15 cellular contexts compared by ENCODE assay signal in the genomic region with DNA sequence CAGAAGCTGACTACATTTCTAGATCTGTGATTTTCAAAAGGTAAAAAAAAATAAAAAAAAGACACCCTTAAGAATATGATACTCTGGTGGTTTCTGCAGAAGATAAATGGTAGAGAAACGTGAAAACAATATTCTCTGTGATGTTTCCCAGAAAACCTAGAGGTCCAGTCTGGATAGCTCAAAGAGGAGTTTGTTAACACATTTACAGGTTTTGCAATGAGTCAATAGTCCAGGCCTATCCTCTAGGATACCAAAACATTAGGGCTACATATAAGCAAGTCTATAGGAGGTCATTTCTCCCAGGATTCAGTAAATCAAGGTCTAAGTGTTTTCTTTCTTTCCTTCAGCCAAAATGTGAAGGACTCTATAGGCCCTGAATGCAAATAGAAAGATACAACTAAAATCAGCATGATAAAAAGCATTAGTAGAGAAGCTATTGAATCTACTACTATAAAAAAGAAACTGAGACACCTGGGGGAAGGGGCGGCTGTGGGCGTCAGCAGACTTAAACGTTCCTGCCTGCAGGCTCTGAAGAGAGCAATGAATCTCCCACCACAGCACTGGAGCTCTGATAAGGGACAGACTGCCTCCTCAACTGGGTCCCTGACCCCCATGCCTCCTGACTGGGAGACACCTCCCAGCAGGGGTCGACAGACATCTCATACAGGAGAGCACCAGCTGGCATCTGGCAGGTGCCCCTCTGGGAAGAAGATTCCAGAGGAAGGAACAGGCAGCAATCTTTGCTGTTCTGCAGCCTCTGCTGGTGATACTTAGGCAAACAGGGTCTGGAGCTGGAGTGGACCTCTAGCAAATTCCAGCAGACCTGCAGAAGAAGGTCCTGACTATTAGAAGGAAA. TPM values are rescaled to one million over a fixed set of nuclear protein-coding genes. Genes with fewer than 3 reads are reported as not detected.
DNase-seq lines count a peak whose midpoint lies in the region; ATAC-seq and TF ChIP-seq lines count a peak whose summit lies in the region.
"Had no signal": no experiment of that assay in that cellular context is flagged by ENCODE, and none has a peak within 500 bp of the region (broad histone marks: within the 10 kb centered on the region; RNA-seq: fewer than 3 reads in every experiment).

No MANE protein-coding gene starts in this region.

- no peaks in the 10 kb centered on the region for H4K20me1 ChIP-seq in GM23338 (replicated peaks; ENCODE audit: insufficient read depth)
- H4K20me1 ChIP-seq: BLaER1 treated with 17β-estradiol and CSF1 and Interleukin-3, amounts not matched to agents 10 nM and 100 nM had no signal

- H3K4me1 Mint-ChIP-seq in GM23338 (peaks cover 19% of the 10 kb centered on the region), WTC11 (peaks cover 22% of the 10 kb centered on the region), type B pancreatic cell (ENCODE audit: unreplicated experiment) (peaks cover 17% of the 10 kb centered on the region)
- H3K4me1 Mint-ChIP-seq: CD4-positive, CD25-positive, alpha-beta regulatory T cell had no signal

- H3K27ac Mint-ChIP-seq in GM23338, result no peak overlapping the region
- H3K27ac Mint-ChIP-seq in WTC11, result peak overlapping the region; percentile 44; the same call in 1 of the 2 replicates
- H3K27ac Mint-ChIP-seq in type B pancreatic cell, result peak overlapping the region; percentile 42
- H3K27ac Mint-ChIP-seq: CD4-positive, CD25-positive, alpha-beta regulatory T cell; HFFc6 had no signal

- H3K4me3 Mint-ChIP-seq in GM23338 (no peak overlapping the region; the same call in 2 of the 3 replicates), WTC11 (peak overlapping the region; percentile 1; the same call in 1 of the 2 replicates), type B pancreatic cell (peak overlapping the region; percentile 53)
- H3K4me3 Mint-ChIP-seq: CD4-positive, CD25-positive, alpha-beta regulatory T cell; HFFc6 had no signal

- H3K9me3 Mint-ChIP-seq in GM23338 (peaks cover 7% of the 10 kb centered on the region; the same call in 1 of the 3 replicates), WTC11 (peaks cover 13% of the 10 kb centered on the region), type B pancreatic cell (peaks cover 14% of the 10 kb centered on the region)
- H3K9me3 Mint-ChIP-seq: HFFc6 had no signal

- peaks cover 23% of the 10 kb centered on the region; the same call in 2 of the 3 replicates for H3K36me3 Mint-ChIP-seq in GM23338 (ENCODE audit: low read depth)
- peaks cover 20% of the 10 kb centered on the region for H3K36me3 Mint-ChIP-seq in WTC11
- no peaks in the 10 kb centered on the region for H3K36me3 Mint-ChIP-seq in type B pancreatic cell
- H3K36me3 Mint-ChIP-seq: CD4-positive, CD25-positive, alpha-beta regulatory T cell had no signal

- DNase-seq in GM23338 (ENCODE audit: low spot score), result no peak
- no peak for DNase-seq in WTC11 (ENCODE audit: low spot score)
- no peak for DNase-seq in left lobe of liver (ENCODE audit: low spot score)
- DNase-seq in type B pancreatic cell (ENCODE audit: extremely low spot score, unreplicated experiment), result no peak
- no peak for DNase-seq in KBM-7
- no peak for DNase-seq in inferior parietal cortex (ENCODE audit: extremely low spot score)
- DNase-seq: ACHN; CD4-positive, CD25-positive, alpha-beta regulatory T cell; DMS 273 treated with DMSO at 0.1 percent for 48 hours; HCEC 1CT; HFFc6 had no signal

- H3K79me2 ChIP-seq in GM23338 (replicated peaks; ENCODE audit: insufficient read depth), result no peaks in the 10 kb centered on the region

- H3K9me2 ChIP-seq in GM23338 (ENCODE audit: insufficient read depth), result no peaks in the 10 kb centered on the region; the same call in 1 of the 2 replicates

- peaks cover 19% of the 10 kb centered on the region for H3K4me1 ChIP-seq in GM23338 (ENCODE audit: insufficient read depth)

- no peak overlapping the region for H3K4me3 ChIP-seq in GM23338
- H3K4me3 ChIP-seq: BLaER1 treated with 17β-estradiol and CSF1 and Interleukin-3, amounts not matched to agents 10 nM and 100 nM; GM12878; K562 had no signal

- ATAC-seq in GM23338, result peak; percentile 50
- peak; percentile 70 for ATAC-seq in WTC11
- ATAC-seq in left lobe of liver, result peak; percentile 49
- ATAC-seq in GM19397 (IDR thresholded peaks at IDR 0.05; ENCODE audit: unreplicated experiment), result no peak
- ATAC-seq: GM12878, K562 had no signal

- peaks cover 10% of the 10 kb centered on the region for H3K27me3 Mint-ChIP-seq in GM23338 (ENCODE audit: insufficient read depth, low read depth, poor library complexity)
- peaks cover 10% of the 10 kb centered on the region for H3K27me3 Mint-ChIP-seq in WTC11 (ENCODE audit: low read depth)
- no peaks in the 10 kb centered on the region for H3K27me3 Mint-ChIP-seq in type B pancreatic cell

- no peaks in the 10 kb centered on the region for H3K36me3 ChIP-seq in GM23338 (ENCODE audit: insufficient read depth)
- H3K36me3 ChIP-seq: BLaER1 treated with 17β-estradiol and CSF1 and Interleukin-3, amounts not matched to agents 10 nM and 100 nM had no signal

- POLR2A ChIA-PET in WTC11 (lab: Charles Lee), result no interaction called here

- H3F3A ChIP-seq in GM23338 (replicated peaks; ENCODE audit: low read depth), result no peaks in the 10 kb centered on the region

- no peaks in the 10 kb centered on the region for H3K27me3 ChIP-seq in GM23338 (ENCODE audit: insufficient read depth)
- H3K27me3 ChIP-seq: BLaER1 treated with 17β-estradiol and CSF1 and Interleukin-3, amounts not matched to agents 10 nM and 100 nM had no signal

- no peak overlapping the region for H2AFZ ChIP-seq in GM23338

- in situ Hi-C loops in KBM-7 (cut with MboI; ENCODE audit: low pct_unique_long_range_greater_than_20kb, low sequenced_read_pairs), result no loop called here

- peak overlapping the region; percentile 64 for H3K4me2 ChIP-seq in GM23338
- H3K4me2 ChIP-seq: BLaER1 treated with 17β-estradiol and CSF1 and Interleukin-3, amounts not matched to agents 10 nM and 100 nM had no signal

- H3K27ac ChIP-seq in GM23338 (ENCODE audit: low read depth), result 0 out of 2 replicates have a peak overlapping the region, but pooled peaks have one; percentile 22
- H3K27ac ChIP-seq: BLaER1 treated with 17β-estradiol and CSF1 and Interleukin-3, amounts not matched to agents 10 nM and 100 nM had no signal

- CTCF ChIA-PET in WTC11 (lab: Charles Lee), result no interaction called here

- TF ChIP-seq CTCF in GM23338 (conservative IDR thresholded peaks at IDR 0.05; ENCODE audit: low read depth in 2 of 2) (no peak; a peak in 1 of 4 replicates), WTC11 (IDR thresholded peaks at IDR 0.05) (no peak), type B pancreatic cell (conservative IDR thresholded peaks at IDR 0.05) (no peak)

TF ChIP-seq in GM23338, 12 proteins besides CTCF, POLR2A, EP300 and RAD21:
- no peak for TF ChIP-seq NANOG (IDR thresholded peaks at IDR 0.05; ENCODE audit: borderline replicate concordance)
- no peak for TF ChIP-seq ZNF114 (CRISPR knock-in tag; IDR thresholded peaks at IDR 0.05)
- TF ChIP-seq JUNB (IDR thresholded peaks at IDR 0.05; ENCODE audit: unreplicated experiment), result no peak
- TF ChIP-seq, protein P1, sequence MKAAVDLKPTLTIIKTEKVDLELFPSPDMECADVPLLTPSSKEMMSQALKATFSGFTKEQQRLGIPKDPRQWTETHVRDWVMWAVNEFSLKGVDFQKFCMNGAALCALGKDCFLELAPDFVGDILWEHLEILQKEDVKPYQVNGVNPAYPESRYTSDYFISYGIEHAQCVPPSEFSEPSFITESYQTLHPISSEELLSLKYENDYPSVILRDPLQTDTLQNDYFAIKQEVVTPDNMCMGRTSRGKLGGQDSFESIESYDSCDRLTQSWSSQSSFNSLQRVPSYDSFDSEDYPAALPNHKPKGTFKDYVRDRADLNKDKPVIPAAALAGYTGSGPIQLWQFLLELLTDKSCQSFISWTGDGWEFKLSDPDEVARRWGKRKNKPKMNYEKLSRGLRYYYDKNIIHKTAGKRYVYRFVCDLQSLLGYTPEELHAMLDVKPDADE (IDR thresholded peaks at IDR 0.05), result no peak

TF ChIP-seq in WTC11, 78 proteins besides CTCF, POLR2A, EP300 and RAD21 (continues in another document):
- TF ChIP-seq NR3C1 (CRISPR knock-in tag; conservative IDR thresholded peaks at IDR 0.05; ENCODE audit: low read depth) (no peak), ESRRA (CRISPR knock-in tag; IDR thresholded peaks at IDR 0.05; ENCODE audit: borderline replicate concordance) (no peak), ATF1 (CRISPR knock-in tag; IDR thresholded peaks at IDR 0.05) (no peak), ZNF281 (CRISPR knock-in tag; IDR thresholded peaks at IDR 0.05) (no peak), ELF4 (CRISPR knock-in tag; IDR thresholded peaks at IDR 0.05; ENCODE audit: low read depth) (no peak)

RNA-seq across cellular contexts. Expression of gene SPP1, which starts 33.7 kb away (rescaled TPM):
- total RNA-seq in GM23338 (2014; rRNA removed; shearing (Covaris generic)), result 41.3 and 43.1 TPM in 2 replicates
- polyA plus RNA-seq in GM23338 (2016; fragmentation: Nextera tagmentation; extraction: Ambion mirVana), result 49.0 and 51.3 TPM in 2 replicates
- total RNA-seq in WTC11 (2021) (24.5 to 56.6 TPM (median 31.8 TPM) in 3 replicates), left lobe of liver (10.5 TPM), type B pancreatic cell (ENCODE audit: low replicate concordance) (375 and 445 TPM in 2 replicates)
- total RNA-seq: CD4-positive, CD25-positive, alpha-beta regulatory T cell had no signal
